In the genomic region with DNA sequence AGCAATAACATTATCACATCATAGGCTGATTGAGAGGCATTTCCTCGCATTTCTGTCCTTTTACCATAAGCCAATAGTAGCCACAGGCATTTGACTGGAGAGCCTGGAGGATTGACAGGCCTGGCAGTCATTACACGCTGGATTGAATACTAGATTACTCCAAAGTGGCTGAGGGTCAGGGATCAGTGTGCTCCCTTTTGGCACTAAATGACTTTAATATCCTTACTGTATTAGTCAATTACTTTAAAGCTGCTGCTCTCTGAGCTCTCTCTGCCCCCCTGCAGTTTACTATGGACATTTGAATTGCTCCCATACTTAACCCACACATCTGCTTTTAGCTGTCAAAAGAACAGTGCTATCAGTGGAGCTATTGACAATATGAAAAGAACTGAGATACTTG, we compare ENCODE assay signal across 21 cellular contexts.
DNase-seq lines count a peak whose midpoint lies in the region; ATAC-seq and TF ChIP-seq lines count a peak whose summit lies in the region.
"Had no signal": no experiment of that assay in that cellular context is flagged by ENCODE, and none has a peak within 500 bp of the region (broad histone marks: within the 10 kb centered on the region; RNA-seq: fewer than 3 reads in every experiment).

No MANE protein-coding gene starts in this region.

- no peak overlapping the region for H3K4me3 ChIP-seq in neural progenitor cell
- H3K4me3 ChIP-seq: MG63, SK-N-MC had no signal

- peaks cover 7% of the 10 kb centered on the region for H3K4me1 ChIP-seq in neural progenitor cell

- no peaks in the 10 kb centered on the region for H3K79me2 ChIP-seq in neural progenitor cell (ENCODE audit: low read depth)

- peaks cover 11% of the 10 kb centered on the region for H3K4me1 Mint-ChIP-seq in neural progenitor cell
- no peaks in the 10 kb centered on the region for H3K4me1 Mint-ChIP-seq in stimulated activated memory B cell treated with anti-CD40 and anti-IgM and Interleukin-4, amounts not matched to agents 10 μg/mL and 1 μg/mL and 100 μg/mL, for 72 hours
- H3K4me1 Mint-ChIP-seq in CD4-positive, alpha-beta T cell (ENCODE audit: low read depth), result no peaks in the 10 kb centered on the region
- H3K4me1 Mint-ChIP-seq: H9 had no signal

- no peak overlapping the region for H2AFZ ChIP-seq in neural progenitor cell (replicated peaks)

- no peak for TF ChIP-seq CTCF in neural progenitor cell (IDR thresholded peaks at IDR 0.05)
- TF ChIP-seq CTCF in CD4-positive, alpha-beta T cell (IDR thresholded peaks at IDR 0.05), result no peak

- POLR2A ChIA-PET in CD4-positive, alpha-beta T cell (lab: Charles Lee), result no interaction called here

- H3F3A ChIP-seq in neural progenitor cell (ENCODE audit: low read depth), result no peaks in the 10 kb centered on the region

- no peak overlapping the region for H3K27ac Mint-ChIP-seq in neural progenitor cell
- no peak overlapping the region for H3K27ac Mint-ChIP-seq in stimulated activated memory B cell treated with anti-CD40 and anti-IgM and Interleukin-4, amounts not matched to agents 10 μg/mL and 1 μg/mL and 100 μg/mL, for 72 hours
- H3K27ac Mint-ChIP-seq in CD4-positive, alpha-beta T cell, result no peak overlapping the region
- H3K27ac Mint-ChIP-seq: CD8-positive, alpha-beta memory T cell; H9; T-cell had no signal

- no peaks in the 10 kb centered on the region for H3K9me3 Mint-ChIP-seq in neural progenitor cell
- no peaks in the 10 kb centered on the region for H3K9me3 Mint-ChIP-seq in stimulated activated memory B cell treated with anti-CD40 and anti-IgM and Interleukin-4, amounts not matched to agents 10 μg/mL and 1 μg/mL and 100 μg/mL, for 72 hours
- no peaks in the 10 kb centered on the region for H3K9me3 Mint-ChIP-seq in CD4-positive, alpha-beta T cell
- H3K9me3 Mint-ChIP-seq: CD8-positive, alpha-beta memory T cell; H9; T-cell had no signal

- H3K36me3 ChIP-seq in neural progenitor cell, result no peaks in the 10 kb centered on the region
- H3K36me3 ChIP-seq: MG63 had no signal

- no peaks in the 10 kb centered on the region for H3K36me3 Mint-ChIP-seq in neural progenitor cell
- no peaks in the 10 kb centered on the region for H3K36me3 Mint-ChIP-seq in stimulated activated memory B cell treated with anti-CD40 and anti-IgM and Interleukin-4, amounts not matched to agents 10 μg/mL and 1 μg/mL and 100 μg/mL, for 72 hours
- H3K36me3 Mint-ChIP-seq in CD4-positive, alpha-beta T cell (ENCODE audit: low read depth), result no peaks in the 10 kb centered on the region
- H3K36me3 Mint-ChIP-seq: T-cell had no signal

- ATAC-seq in stimulated activated memory B cell treated with anti-CD40 and anti-IgM and Interleukin-4, amounts not matched to agents 10 μg/mL and 1 μg/mL and 100 μg/mL, for 72 hours, result no peak
- ATAC-seq in CD4-positive, alpha-beta T cell (ENCODE audit: poor library complexity), result no peak
- ATAC-seq: T-cell had no signal

- no peaks in the 10 kb centered on the region for H4K20me1 ChIP-seq in neural progenitor cell (ENCODE audit: low read depth)

- no peak overlapping the region for H3K27ac ChIP-seq in neural progenitor cell
- no peak overlapping the region for H3K27ac ChIP-seq in CD4-positive, alpha-beta T cell (ENCODE audit: low read depth, low read length)
- H3K27ac ChIP-seq: 22Rv1 had no signal

- peaks cover 43% of the 10 kb centered on the region for H3K27me3 ChIP-seq in neural progenitor cell
- H3K27me3 ChIP-seq in CD4-positive, alpha-beta T cell (ENCODE audit: control insufficient read depth, insufficient read depth, low read length), result no peaks in the 10 kb centered on the region
- H3K27me3 ChIP-seq: MG63 had no signal

- no peaks in the 10 kb centered on the region for H3K27me3 Mint-ChIP-seq in neural progenitor cell (ENCODE audit: insufficient read depth, low read depth)
- H3K27me3 Mint-ChIP-seq in stimulated activated memory B cell treated with anti-CD40 and anti-IgM and Interleukin-4, amounts not matched to agents 10 μg/mL and 1 μg/mL and 100 μg/mL, for 72 hours, result no peaks in the 10 kb centered on the region
- no peaks in the 10 kb centered on the region for H3K27me3 Mint-ChIP-seq in CD4-positive, alpha-beta T cell
- H3K27me3 Mint-ChIP-seq: CD8-positive, alpha-beta memory T cell; T-cell had no signal

- DNase-seq in DMS153 treated with DMSO at 0.1 percent for 48 hours (lab: John Stamatoyannopoulos, UW; ENCODE audit: unreplicated experiment) (peak; percentile 40), DMS153 (lab: John Stamatoyannopoulos, UW) (no peak), NCI-H187 (lab: John Stamatoyannopoulos, UW) (peak; percentile 68 to 75), NCI-H748 treated with DMSO at 0.1 percent for 48 hours (lab: John Stamatoyannopoulos, UW) (peak; percentile 98), neural progenitor cell (ENCODE audit: low spot score) (peak; percentile 73), CD1c-positive myeloid dendritic cell (ENCODE audit: extremely low spot score) (no peak)
- DNase-seq in CD4-positive, alpha-beta T cell, result no peak
- DNase-seq: CD8-positive, alpha-beta memory T cell; H9; IMR-90; Karpas-422; MG63; NCI-H1105; NCI-H2029; NCI-H2227 treated with DMSO at 0.1 percent for 48 hours; Right ventricle myocardium superior; T-cell; T1000 had no signal

- CTCF ChIA-PET in CD4-positive, alpha-beta T cell (lab: Charles Lee), result no interaction called here

- H3K4me2 ChIP-seq in neural progenitor cell, result no peak overlapping the region

- H3K4me3 Mint-ChIP-seq in neural progenitor cell, result no peak overlapping the region
- H3K4me3 Mint-ChIP-seq in stimulated activated memory B cell treated with anti-CD40 and anti-IgM and Interleukin-4, amounts not matched to agents 10 μg/mL and 1 μg/mL and 100 μg/mL, for 72 hours, result no peak overlapping the region
- no peak overlapping the region for H3K4me3 Mint-ChIP-seq in CD4-positive, alpha-beta T cell
- H3K4me3 Mint-ChIP-seq: CD8-positive, alpha-beta memory T cell; H9; T-cell had no signal

- no peak overlapping the region for H3K9ac ChIP-seq in neural progenitor cell

- intact Hi-C loops in CD4-positive, alpha-beta T cell (cut with DNase I, micrococcal nuclease), result no loop called here

- no peaks in the 10 kb centered on the region for H3K9me3 ChIP-seq in neural progenitor cell (ENCODE audit: low read depth)
- no peaks in the 10 kb centered on the region for H3K9me3 ChIP-seq in CD4-positive, alpha-beta T cell (ENCODE audit: control insufficient read depth, low read length)
- H3K9me3 ChIP-seq: MG63 had no signal

Comparison
In these comparisons a context has a peak if more than half of its experiments do, and no peak if none do; other contexts are left out.
1. DNase-seq: peak in DMS153 treated with DMSO at 0.1 percent for 48 hours (single experiment), NCI-H187 (2 of 2), NCI-H748 treated with DMSO at 0.1 percent for 48 hours (single experiment) and neural progenitor cell (single experiment); none in DMS153 (single experiment), CD1c-positive myeloid dendritic cell (single experiment) and CD4-positive, alpha-beta T cell (0 of 10).